Comparison of ENCODE assay signal across 15 cellular contexts in the genomic region with DNA sequence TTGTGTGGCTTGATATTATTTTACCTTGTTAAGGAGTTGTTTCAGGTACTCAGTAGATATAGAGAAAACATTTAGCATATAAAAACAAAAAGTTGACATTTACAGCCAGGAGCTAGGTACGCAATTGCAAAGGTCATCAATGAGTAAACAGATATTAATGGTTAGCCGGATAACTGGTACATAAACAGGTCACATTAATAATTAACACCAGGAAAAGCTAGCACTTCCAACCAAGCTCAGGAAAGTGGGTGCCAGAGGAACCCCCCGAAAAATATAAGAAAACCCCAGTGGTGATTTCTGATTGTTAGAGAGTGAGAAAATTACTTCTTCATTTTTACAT.
"Had no signal": no experiment of that assay in that cellular context is flagged by ENCODE, and none has a peak within 500 bp of the region (broad histone marks: within the 10 kb centered on the region; RNA-seq: fewer than 3 reads in every experiment).

No MANE protein-coding gene starts in this region.

- H3K27ac ChIP-seq: breast epithelium, neutrophil, right atrium auricular region, suprapubic skin had no signal

- H3K27me3 ChIP-seq: breast epithelium, neutrophil, right atrium auricular region had no signal

- H3K4me1 Mint-ChIP-seq: activated CD4-positive, alpha-beta T cell treated with anti-CD3 and anti-CD28 coated beads, Interleukin-2, amount 10 ng/mL, durations not matched to agents 24 days and 14 days; T-cell had no signal

- H3K9me3 Mint-ChIP-seq: activated CD4-positive, alpha-beta T cell treated with anti-CD3 and anti-CD28 coated beads, Interleukin-2, amount 10 ng/mL, durations not matched to agents 24 days and 14 days; activated CD8-positive, alpha-beta T cell treated with anti-CD3 and anti-CD28 coated beads for 36 hours; activated naive CD4-positive, alpha-beta T cell treated with anti-CD3 and anti-CD28 coated beads for 36 hours; activated T-cell treated with anti-CD3 and anti-CD28 coated beads, Interleukin-2, amount 50 U/mL, for 24 hours; stimulated activated naive CD8-positive, alpha-beta T cell treated with anti-CD3 and anti-CD28 coated beads, Interleukin-15, Interleukin-2, amounts not matched to agents 100 ng/mL and 50 ng/mL, for 24 hours had no signal

- H3K9me3 ChIP-seq: breast epithelium, neutrophil, right atrium auricular region, suprapubic skin had no signal

- H3K36me3 ChIP-seq: breast epithelium, neutrophil, right atrium auricular region, suprapubic skin had no signal

- H3K4me3 Mint-ChIP-seq: activated CD4-positive, alpha-beta T cell treated with anti-CD3 and anti-CD28 coated beads, Interleukin-2, amount 10 ng/mL, durations not matched to agents 24 days and 14 days; activated CD8-positive, alpha-beta T cell treated with anti-CD3 and anti-CD28 coated beads for 36 hours; activated naive CD4-positive, alpha-beta T cell treated with anti-CD3 and anti-CD28 coated beads for 36 hours; activated T-cell treated with anti-CD3 and anti-CD28 coated beads, Interleukin-2, amount 50 U/mL, for 24 hours; naive thymus-derived CD4-positive, alpha-beta T cell; stimulated activated naive CD8-positive, alpha-beta T cell treated with anti-CD3 and anti-CD28 coated beads, Interleukin-15, Interleukin-2, amounts not matched to agents 100 ng/mL and 50 ng/mL, for 24 hours; T-cell had no signal

- H3K27me3 Mint-ChIP-seq: activated CD4-positive, alpha-beta T cell treated with anti-CD3 and anti-CD28 coated beads, Interleukin-2, amount 10 ng/mL, durations not matched to agents 24 days and 14 days; activated CD8-positive, alpha-beta T cell treated with anti-CD3 and anti-CD28 coated beads for 36 hours had no signal

- ATAC-seq: activated CD8-positive, alpha-beta T cell treated with anti-CD3 and anti-CD28 coated beads for 36 hours; naive thymus-derived CD4-positive, alpha-beta T cell; T-cell had no signal

- DNase-seq: activated CD4-positive, alpha-beta T cell treated with anti-CD3 and anti-CD28 coated beads, Interleukin-2, amount 10 ng/mL, durations not matched to agents 24 days and 14 days; activated CD8-positive, alpha-beta T cell treated with anti-CD3 and anti-CD28 coated beads for 36 hours; activated naive CD4-positive, alpha-beta T cell treated with anti-CD3 and anti-CD28 coated beads for 36 hours; activated T-cell treated with anti-CD3 and anti-CD28 coated beads, Interleukin-2, amount 50 U/mL, for 24 hours; anterior cingulate cortex; erythroblast; mesenchymal stem cell; naive thymus-derived CD4-positive, alpha-beta T cell; T-cell had no signal

- H3K4me1 ChIP-seq: breast epithelium had no signal

- H3K27ac Mint-ChIP-seq: activated CD4-positive, alpha-beta T cell treated with anti-CD3 and anti-CD28 coated beads, Interleukin-2, amount 10 ng/mL, durations not matched to agents 24 days and 14 days; activated CD8-positive, alpha-beta T cell treated with anti-CD3 and anti-CD28 coated beads for 36 hours; activated naive CD4-positive, alpha-beta T cell treated with anti-CD3 and anti-CD28 coated beads for 36 hours; activated T-cell treated with anti-CD3 and anti-CD28 coated beads, Interleukin-2, amount 50 U/mL, for 24 hours; naive thymus-derived CD4-positive, alpha-beta T cell; stimulated activated naive CD8-positive, alpha-beta T cell treated with anti-CD3 and anti-CD28 coated beads, Interleukin-15, Interleukin-2, amounts not matched to agents 100 ng/mL and 50 ng/mL, for 24 hours; T-cell had no signal

- H3K4me3 ChIP-seq: breast epithelium, coronary artery, right atrium auricular region, suprapubic skin had no signal

- H3K36me3 Mint-ChIP-seq: naive thymus-derived CD4-positive, alpha-beta T cell; T-cell had no signal
